ENCODE assay signal across 11 cellular contexts in genomic region chr22:31615940-31616314, GRCh38. TPM values are rescaled to one million over a fixed set of nuclear protein-coding genes. Genes with fewer than 3 reads are reported as not detected.
A peak's percentile ranks its signal among the peaks of the same experiment; 100 is the strongest.
DNase-seq lines count a peak whose midpoint lies in the region; ATAC-seq, FAIRE-seq and TF ChIP-seq lines count a peak whose summit lies in the region.
"Had no signal": no experiment of that assay in that cellular context is flagged by ENCODE, and none has a peak within 500 bp of the region (broad histone marks: within the 10 kb centered on the region; RNA-seq: fewer than 3 reads in every experiment).

No MANE protein-coding gene starts in this region.

- peaks cover 24% of the 10 kb centered on the region for H4K20me1 ChIP-seq in astrocyte (ENCODE audit: insufficient read depth, low read length)

- no peaks in the 10 kb centered on the region for H3K79me2 ChIP-seq in astrocyte (ENCODE audit: insufficient read depth, low read length)

- H2AFZ ChIP-seq in astrocyte (ENCODE audit: low read depth, low read length): no peak overlapping the region

- H3K27me3 ChIP-seq in astrocyte (ENCODE audit: insufficient read depth, low read length) (no peaks in the 10 kb centered on the region), subcutaneous abdominal adipose tissue (ENCODE audit: control insufficient read depth in 5 of 5, insufficient read depth in 4 of 5, low read length in 5 of 5) (no peaks in the 10 kb centered on the region)

- H3K27ac Mint-ChIP-seq in activated naive CD4-positive, alpha-beta T cell treated with anti-CD3 and anti-CD28 coated beads, Interleukin-2, amount 10 ng/mL, durations not matched to agents 7 days and 5 days: peak overlapping the region; percentile 45
- H3K27ac Mint-ChIP-seq in astrocyte (ENCODE audit: unreplicated experiment): no peak overlapping the region

- no peaks in the 10 kb centered on the region for H3K9me3 Mint-ChIP-seq in activated naive CD4-positive, alpha-beta T cell treated with anti-CD3 and anti-CD28 coated beads, Interleukin-2, amount 10 ng/mL, durations not matched to agents 7 days and 5 days
- H3K9me3 Mint-ChIP-seq in astrocyte (ENCODE audit: unreplicated experiment): no peaks in the 10 kb centered on the region

- H3K4me3 ChIP-seq in astrocyte (ENCODE audit: insufficient read depth, low read depth, low read length): no peak overlapping the region
- no peak overlapping the region for H3K4me3 ChIP-seq in subcutaneous abdominal adipose tissue (ENCODE audit: low read depth in 1 of 5, low read length in 5 of 5)
- H3K4me3 ChIP-seq: prostate gland had no signal

- H3K36me3 ChIP-seq in astrocyte (ENCODE audit: insufficient read depth, low read length) (peaks cover 11% of the 10 kb centered on the region), subcutaneous abdominal adipose tissue (ENCODE audit: control insufficient read depth in 5 of 5, insufficient read depth in 5 of 5, low read length in 5 of 5) (peaks cover 0 to 56% (median 47%) of the 10 kb centered on the region in 5 donors)
- H3K36me3 ChIP-seq: prostate gland had no signal

- peaks cover 43% of the 10 kb centered on the region for H3K36me3 Mint-ChIP-seq in activated naive CD4-positive, alpha-beta T cell treated with anti-CD3 and anti-CD28 coated beads, Interleukin-2, amount 10 ng/mL, durations not matched to agents 7 days and 5 days
- H3K36me3 Mint-ChIP-seq in astrocyte (ENCODE audit: low read depth, unreplicated experiment): peaks cover 19% of the 10 kb centered on the region

- H3K27ac ChIP-seq in astrocyte (ENCODE audit: low read depth, low read length) (no peak overlapping the region), subcutaneous abdominal adipose tissue (ENCODE audit: low read depth, low read length) (peak overlapping the region; percentile 50)
- H3K27ac ChIP-seq: prostate gland had no signal

- no peak overlapping the region for H3K9ac ChIP-seq in astrocyte (ENCODE audit: low read length)
- H3K9ac ChIP-seq in subcutaneous abdominal adipose tissue (ENCODE audit: low read length in 5 of 5): no peak overlapping the region

- no peak for DNase-seq in activated naive CD4-positive, alpha-beta T cell treated with anti-CD3 and anti-CD28 coated beads, Interleukin-2, amount 10 ng/mL, durations not matched to agents 7 days and 5 days
- DNase-seq in activated naive CD4-positive, alpha-beta T cell treated with Interleukin-2 at 50 U/mL for 16 hours: no peak
- DNase-seq in astrocyte (ENCODE audit: low read depth) (no peak), LoVo (ENCODE audit: low spot score) (no peak), NCI-H510A treated with DMSO at 0.1 percent for 48 hours (lab: John Stamatoyannopoulos, UW) (no peak)
- DNase-seq: activated CD4-positive, alpha-beta T cell treated with anti-CD3 and anti-CD28 coated beads, Interleukin-2, amount 50 U/mL, for 1 hour; cortex of kidney had no signal

- peak; percentile 9 for ATAC-seq in HG03175 (IDR thresholded peaks at IDR 0.05; ENCODE audit: unreplicated experiment)
- no peak for ATAC-seq in HG03135 (IDR thresholded peaks at IDR 0.05; ENCODE audit: unreplicated experiment)

- no peak overlapping the region for H3K4me2 ChIP-seq in astrocyte (ENCODE audit: low read length)

- H3K27me3 Mint-ChIP-seq in activated naive CD4-positive, alpha-beta T cell treated with anti-CD3 and anti-CD28 coated beads, Interleukin-2, amount 10 ng/mL, durations not matched to agents 7 days and 5 days: peaks cover 3% of the 10 kb centered on the region
- no peaks in the 10 kb centered on the region for H3K27me3 Mint-ChIP-seq in astrocyte (ENCODE audit: low read depth, unreplicated experiment)

- H3K4me1 Mint-ChIP-seq in activated naive CD4-positive, alpha-beta T cell treated with anti-CD3 and anti-CD28 coated beads, Interleukin-2, amount 10 ng/mL, durations not matched to agents 7 days and 5 days: peaks cover 11% of the 10 kb centered on the region
- H3K4me1 Mint-ChIP-seq in astrocyte (ENCODE audit: low read depth, unreplicated experiment): peaks cover 6% of the 10 kb centered on the region

- no peak for FAIRE-seq in astrocyte (lab: Jason Lieb, UNC)

- H3K9me3 ChIP-seq in astrocyte (ENCODE audit: insufficient read depth, low read depth, low read length) (no peaks in the 10 kb centered on the region), subcutaneous abdominal adipose tissue (ENCODE audit: control insufficient read depth in 5 of 5, low read length in 5 of 5) (no peaks in the 10 kb centered on the region)
- H3K9me3 ChIP-seq: prostate gland had no signal

- CTCF ChIA-PET in activated naive CD4-positive, alpha-beta T cell treated with anti-CD3 and anti-CD28 coated beads, Interleukin-2, amount 10 ng/mL, durations not matched to agents 7 days and 5 days (lab: Charles Lee): interaction anchor here (1.1 kb wide), 1 partner anchor 55 kb away, joined by 3 read pairs; no protein-coding TSS in a partner anchor

- no peak for TF ChIP-seq CTCF in astrocyte (IDR thresholded peaks at IDR 0.05; ENCODE audit: insufficient read depth, low read depth, low read length)

- H3K4me1 ChIP-seq in astrocyte (ENCODE audit: insufficient read depth, low read length) (peaks cover 2% of the 10 kb centered on the region), subcutaneous abdominal adipose tissue (ENCODE audit: control insufficient read depth in 5 of 5, insufficient read depth in 5 of 5, low read length in 5 of 5) (peaks cover 13 to 35% (median 33%) of the 10 kb centered on the region in 5 donors)
- H3K4me1 ChIP-seq: prostate gland had no signal

- no peak overlapping the region for H3K4me3 Mint-ChIP-seq in activated naive CD4-positive, alpha-beta T cell treated with anti-CD3 and anti-CD28 coated beads, Interleukin-2, amount 10 ng/mL, durations not matched to agents 7 days and 5 days
- H3K4me3 Mint-ChIP-seq in astrocyte (ENCODE audit: unreplicated experiment): peak overlapping the region; percentile 51

RNA-seq across cellular contexts. Expression of gene PISD, which starts 46.1 kb away (rescaled TPM):
- total RNA-seq in astrocyte: 31.8 and 43.2 TPM in 2 replicates
